15 cellular contexts compared by ENCODE assay signal in genomic region chr15:73237910-73238309, GRCh38.
"Had no signal": no experiment of that assay in that cellular context is flagged by ENCODE, and none has a peak within 500 bp of the region (broad histone marks: within the 10 kb centered on the region; RNA-seq: fewer than 3 reads in every experiment).

No MANE protein-coding gene starts in this region.

- ATAC-seq: activated CD8-positive, alpha-beta T cell treated with anti-CD3 and anti-CD28 coated beads, Interleukin-2, amount 10 ng/mL, durations not matched to agents 7 days and 5 days; activated T-cell treated with anti-CD3 and anti-CD28 coated beads, Interleukin-2, amount 50 U/mL, for 4 hours; gastroesophageal sphincter; lower lobe of right lung; stimulated activated memory B cell treated with anti-CD40 and anti-IgM and Interleukin-4, amounts not matched to agents 10 μg/mL and 1 μg/mL and 100 μg/mL, for 72 hours had no signal

- H3K36me3 ChIP-seq: colonic mucosa, spleen had no signal

- H3K9me3 ChIP-seq: colonic mucosa, gastroesophageal sphincter, heart right ventricle, lower lobe of right lung, spleen, testis had no signal

- H3K27ac ChIP-seq: colonic mucosa, gastroesophageal sphincter, heart right ventricle, lower lobe of right lung, spleen, testis had no signal

- H3K27me3 ChIP-seq: colonic mucosa, gastroesophageal sphincter, heart right ventricle, spleen, testis had no signal

- H3K4me1 ChIP-seq: colonic mucosa, lower lobe of right lung, spleen, testis had no signal

- H3K4me3 ChIP-seq: colonic mucosa, gastroesophageal sphincter, heart right ventricle, lower lobe of right lung, spleen, testis had no signal

- DNase-seq: activated CD4-positive, alpha-beta T cell treated with anti-CD3 and anti-CD28 coated beads, Interleukin-2, amount 10 ng/mL, durations not matched to agents 7 days and 5 days; activated CD8-positive, alpha-beta memory T cell treated with anti-CD3 and anti-CD28 coated beads, Interleukin-2, amount 50 U/mL, for 4 hours; activated CD8-positive, alpha-beta T cell treated with anti-CD3 and anti-CD28 coated beads, Interleukin-2, amount 10 ng/mL, durations not matched to agents 7 days and 5 days; activated naive CD4-positive, alpha-beta T cell treated with anti-CD3 and anti-CD28 coated beads for 36 hours; activated T-cell treated with anti-CD3 and anti-CD28 coated beads, Interleukin-2, amount 50 U/mL, for 4 hours; colonic mucosa; heart right ventricle; lower lobe of right lung; midbrain; nucleus accumbens; spleen; stimulated activated CD4-positive, alpha-beta T cell treated with anti-CD3 and anti-CD28 coated beads, Interleukin-4, amount 100 ng/mL, for 4 hours; testis had no signal
